Comparison of ENCODE assay signal across 9 cellular contexts in the genomic region with DNA sequence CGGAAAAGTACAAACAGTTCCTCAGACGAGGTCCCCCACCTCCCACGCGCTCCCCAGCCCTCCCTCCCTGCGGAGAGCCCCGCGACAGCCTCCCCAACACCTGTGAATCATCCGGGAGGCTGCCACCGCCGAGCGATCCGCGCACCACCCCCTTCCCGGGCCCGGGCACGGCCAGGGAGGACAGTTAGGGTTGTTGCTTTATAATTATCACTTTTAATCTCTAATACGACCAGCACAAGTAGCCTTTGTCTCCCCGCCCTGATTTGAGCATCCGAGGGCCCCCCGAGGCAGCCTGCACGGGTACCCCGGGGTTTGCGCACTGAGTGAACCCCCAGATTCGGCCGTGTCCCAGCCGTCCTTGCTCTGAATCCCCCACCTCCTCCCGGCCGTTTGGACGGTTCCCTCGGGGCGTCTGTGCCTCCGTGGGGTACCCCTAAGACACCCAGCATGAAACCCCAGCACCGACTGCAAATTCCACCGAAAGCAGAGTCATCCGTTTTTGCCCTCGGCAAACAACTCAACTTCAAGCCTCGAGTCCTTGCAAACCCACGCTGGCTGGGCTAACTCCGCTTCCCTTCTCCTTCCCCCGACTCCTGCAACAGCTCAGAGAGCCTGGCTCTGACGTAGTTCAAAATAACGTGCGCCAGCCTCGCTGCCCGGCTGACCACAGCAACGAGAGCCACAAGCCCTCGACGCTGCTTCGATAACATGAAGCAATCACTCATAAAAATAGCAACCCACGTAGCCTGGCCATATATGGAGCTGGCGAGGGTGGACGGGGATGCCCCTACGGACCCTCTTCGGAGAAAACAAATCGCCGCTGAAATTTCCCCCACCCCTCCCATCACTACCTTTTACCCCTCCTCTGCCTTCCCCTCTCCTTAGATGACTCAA. TPM values are rescaled to one million over a fixed set of nuclear protein-coding genes. Genes with fewer than 3 reads are reported as not detected.
DNase-seq lines count a peak whose midpoint lies in the region; ATAC-seq and TF ChIP-seq lines count a peak whose summit lies in the region.
"Had no signal": no experiment of that assay in that cellular context is flagged by ENCODE, and none has a peak within 500 bp of the region (broad histone marks: within the 10 kb centered on the region; RNA-seq: fewer than 3 reads in every experiment).

No MANE protein-coding gene starts in this region.

- H3K4me3 ChIP-seq in CD8-positive, alpha-beta memory T cell (ENCODE audit: low read length) = no peak overlapping the region
- H3K4me3 ChIP-seq in NB4 (ENCODE audit: low read depth, low read length) (no peak overlapping the region), MG63 (no peak overlapping the region)

- H3K27ac ChIP-seq in CD8-positive, alpha-beta memory T cell (ENCODE audit: low read depth, low read length) = no peak overlapping the region
- H3K27ac ChIP-seq: psoas muscle had no signal

- peaks cover 3 to 11% (median 5%) of the 10 kb centered on the region in 5 donors for H3K9me3 Mint-ChIP-seq in CD8-positive, alpha-beta memory T cell
- H3K9me3 Mint-ChIP-seq in WTC11 (no peaks in the 10 kb centered on the region), nephron progenitor cell (no peaks in the 10 kb centered on the region)

- no peaks in the 10 kb centered on the region for H3K36me3 Mint-ChIP-seq in CD8-positive, alpha-beta memory T cell
- H3K36me3 Mint-ChIP-seq in WTC11 (no peaks in the 10 kb centered on the region), nephron progenitor cell (ENCODE audit: low read depth) (no peaks in the 10 kb centered on the region)

- ATAC-seq in WTC11 = peak; percentile 73
- no peak for ATAC-seq in HG03108 (IDR thresholded peaks at IDR 0.05; ENCODE audit: unreplicated experiment)
- no peak for ATAC-seq in GM21381 (IDR thresholded peaks at IDR 0.05; ENCODE audit: unreplicated experiment)

- H3K27ac Mint-ChIP-seq in CD8-positive, alpha-beta memory T cell = no peak overlapping the region
- H3K27ac Mint-ChIP-seq in WTC11 (peak overlapping the region; percentile 95), nephron progenitor cell (peak overlapping the region; percentile 58)

- peaks cover 7% of the 10 kb centered on the region for H3K4me1 ChIP-seq in CD8-positive, alpha-beta memory T cell (ENCODE audit: insufficient read depth, low read length)
- H3K4me1 ChIP-seq: psoas muscle had no signal

- DNase-seq in CD8-positive, alpha-beta memory T cell = no peak
- DNase-seq in NB4 (ENCODE audit: low read depth) (peak; percentile 11), WTC11 (ENCODE audit: low spot score) (peak; percentile 67), fibroblast of the conjunctiva (ENCODE audit: low read depth) (peak; percentile 63), nephron progenitor cell (peak; percentile 70), MG63 (no peak)
- DNase-seq: psoas muscle had no signal

- peaks cover 11 to 22% (median 16%) of the 10 kb centered on the region in 3 donors for H3K4me1 Mint-ChIP-seq in CD8-positive, alpha-beta memory T cell
- H3K4me1 Mint-ChIP-seq in WTC11 (peaks cover 15% of the 10 kb centered on the region), nephron progenitor cell (peaks cover 34% of the 10 kb centered on the region)

- TF ChIP-seq CTCF in NB4 (IDR thresholded peaks at IDR 0.05; ENCODE audit: low read depth, low read length) (no peak), WTC11 (IDR thresholded peaks at IDR 0.05) (no peak), nephron progenitor cell (IDR thresholded peaks at IDR 0.05) (no peak)

- TF ChIP-seq POLR2A in NB4 (IDR thresholded peaks at IDR 0.05; ENCODE audit: extremely low read depth, insufficient read length) = no peak

- peaks cover 13% of the 10 kb centered on the region for H3K27me3 ChIP-seq in CD8-positive, alpha-beta memory T cell (ENCODE audit: insufficient read depth, low read length, poor library complexity, severe bottlenecking)
- peaks cover 21% of the 10 kb centered on the region for H3K27me3 ChIP-seq in MG63

- H3K27me3 Mint-ChIP-seq in CD8-positive, alpha-beta memory T cell = peaks cover 28 to 68% of the 10 kb centered on the region in 2 donors
- H3K27me3 Mint-ChIP-seq in WTC11 (ENCODE audit: low read depth) = peaks cover 49% of the 10 kb centered on the region
- H3K27me3 Mint-ChIP-seq in nephron progenitor cell (ENCODE audit: low read depth, poor library complexity) = peaks cover 15% of the 10 kb centered on the region

- CTCF ChIA-PET in CD8-positive, alpha-beta memory T cell (lab: Charles Lee) = no interaction called here
- CTCF ChIA-PET in WTC11 (lab: Charles Lee) = interaction anchor here (1.0 to 1.7 kb wide), 5 partner anchors 46 to 608 kb away, joined by 4 to 9 read pairs (median 4); a partner anchor contains a TSS

- H3K4me3 Mint-ChIP-seq in CD8-positive, alpha-beta memory T cell = peak overlapping the region in 6 of 7 donors; percentile 37 to 82 (median 59)
- H3K4me3 Mint-ChIP-seq in WTC11 (peak overlapping the region; percentile 87), nephron progenitor cell (peak overlapping the region; percentile 96)

- no peaks in the 10 kb centered on the region for H3K36me3 ChIP-seq in CD8-positive, alpha-beta memory T cell (ENCODE audit: insufficient read depth, low read length)
- H3K36me3 ChIP-seq in MG63 = no peaks in the 10 kb centered on the region

- POLR2A ChIA-PET in CD8-positive, alpha-beta memory T cell (lab: Charles Lee) = no interaction called here
- POLR2A ChIA-PET in WTC11 (lab: Charles Lee) = interaction anchor here (0.9 to 2.1 kb wide), 2 partner anchors 217 to 457 kb away, joined by 3 to 9 read pairs; a partner anchor contains a TSS

- H3K9me3 ChIP-seq in CD8-positive, alpha-beta memory T cell (ENCODE audit: low read length) = no peaks in the 10 kb centered on the region
- H3K9me3 ChIP-seq in MG63 = no peaks in the 10 kb centered on the region
- H3K9me3 ChIP-seq: psoas muscle had no signal

TF ChIP-seq in WTC11, 78 proteins besides CTCF, POLR2A, EP300 and RAD21 (continues in another document):
- TF ChIP-seq GTF2I (CRISPR knock-in tag; conservative IDR thresholded peaks at IDR 0.05) (no peak), ZNF317 (CRISPR knock-in tag; IDR thresholded peaks at IDR 0.05; ENCODE audit: borderline replicate concordance, low read depth) (no peak), MXD4 (CRISPR knock-in tag; IDR thresholded peaks at IDR 0.05; ENCODE audit: borderline replicate concordance) (no peak), FOXK1 (CRISPR knock-in tag; IDR thresholded peaks at IDR 0.05) (peak; percentile 87)
- TF ChIP-seq, protein P1, sequence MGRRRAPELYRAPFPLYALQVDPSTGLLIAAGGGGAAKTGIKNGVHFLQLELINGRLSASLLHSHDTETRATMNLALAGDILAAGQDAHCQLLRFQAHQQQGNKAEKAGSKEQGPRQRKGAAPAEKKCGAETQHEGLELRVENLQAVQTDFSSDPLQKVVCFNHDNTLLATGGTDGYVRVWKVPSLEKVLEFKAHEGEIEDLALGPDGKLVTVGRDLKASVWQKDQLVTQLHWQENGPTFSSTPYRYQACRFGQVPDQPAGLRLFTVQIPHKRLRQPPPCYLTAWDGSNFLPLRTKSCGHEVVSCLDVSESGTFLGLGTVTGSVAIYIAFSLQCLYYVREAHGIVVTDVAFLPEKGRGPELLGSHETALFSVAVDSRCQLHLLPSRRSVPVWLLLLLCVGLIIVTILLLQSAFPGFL (CRISPR knock-in tag; IDR thresholded peaks at IDR 0.05; ENCODE audit: borderline replicate concordance) = no peak
- TF ChIP-seq, protein P2, sequence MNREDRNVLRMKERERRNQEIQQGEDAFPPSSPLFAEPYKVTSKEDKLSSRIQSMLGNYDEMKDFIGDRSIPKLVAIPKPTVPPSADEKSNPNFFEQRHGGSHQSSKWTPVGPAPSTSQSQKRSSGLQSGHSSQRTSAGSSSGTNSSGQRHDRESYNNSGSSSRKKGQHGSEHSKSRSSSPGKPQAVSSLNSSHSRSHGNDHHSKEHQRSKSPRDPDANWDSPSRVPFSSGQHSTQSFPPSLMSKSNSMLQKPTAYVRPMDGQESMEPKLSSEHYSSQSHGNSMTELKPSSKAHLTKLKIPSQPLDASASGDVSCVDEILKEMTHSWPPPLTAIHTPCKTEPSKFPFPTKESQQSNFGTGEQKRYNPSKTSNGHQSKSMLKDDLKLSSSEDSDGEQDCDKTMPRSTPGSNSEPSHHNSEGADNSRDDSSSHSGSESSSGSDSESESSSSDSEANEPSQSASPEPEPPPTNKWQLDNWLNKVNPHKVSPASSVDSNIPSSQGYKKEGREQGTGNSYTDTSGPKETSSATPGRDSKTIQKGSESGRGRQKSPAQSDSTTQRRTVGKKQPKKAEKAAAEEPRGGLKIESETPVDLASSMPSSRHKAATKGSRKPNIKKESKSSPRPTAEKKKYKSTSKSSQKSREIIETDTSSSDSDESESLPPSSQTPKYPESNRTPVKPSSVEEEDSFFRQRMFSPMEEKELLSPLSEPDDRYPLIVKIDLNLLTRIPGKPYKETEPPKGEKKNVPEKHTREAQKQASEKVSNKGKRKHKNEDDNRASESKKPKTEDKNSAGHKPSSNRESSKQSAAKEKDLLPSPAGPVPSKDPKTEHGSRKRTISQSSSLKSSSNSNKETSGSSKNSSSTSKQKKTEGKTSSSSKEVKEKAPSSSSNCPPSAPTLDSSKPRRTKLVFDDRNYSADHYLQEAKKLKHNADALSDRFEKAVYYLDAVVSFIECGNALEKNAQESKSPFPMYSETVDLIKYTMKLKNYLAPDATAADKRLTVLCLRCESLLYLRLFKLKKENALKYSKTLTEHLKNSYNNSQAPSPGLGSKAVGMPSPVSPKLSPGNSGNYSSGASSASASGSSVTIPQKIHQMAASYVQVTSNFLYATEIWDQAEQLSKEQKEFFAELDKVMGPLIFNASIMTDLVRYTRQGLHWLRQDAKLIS (CRISPR knock-in tag; IDR thresholded peaks at IDR 0.05; ENCODE audit: borderline replicate concordance) = peak; percentile 46; the same call in 1 of the 2 replicates

RNA-seq across cellular contexts. Expression of a gene that starts 0.9 kb away (rescaled TPM):
- total RNA-seq in CD8-positive, alpha-beta memory T cell = under 1 TPM in 1 of 2 experiments, not detected in 1; 0.13 TPM
- polyA plus RNA-seq in CD8-positive, alpha-beta memory T cell = not detected
- 0.41 to 0.72 TPM (median 0.57 TPM) in 3 replicates for total RNA-seq in WTC11 (2021)
- total RNA-seq in MG63 (2014; rRNA removed; shearing (Covaris generic); ENCODE audit: low replicate concordance) = not detected in 2 replicates
- total RNA-seq: psoas muscle had no signal

Comparison
In these comparisons a context has a peak if more than half of its experiments do, and no peak if none do; other contexts are left out.
1. DNase-seq: peak in NB4 (single experiment), WTC11 (single experiment), fibroblast of the conjunctiva (single experiment) and nephron progenitor cell (single experiment); none in CD8-positive, alpha-beta memory T cell (0 of 5) and MG63 (single experiment).
2. H3K27ac Mint-ChIP-seq: peak in WTC11 (single experiment) and nephron progenitor cell (single experiment); none in CD8-positive, alpha-beta memory T cell (0 of 8).
3. Peak in every context shown above with its lines, with median percentiles within 50 percentile points of each other: H3K4me3 Mint-ChIP-seq.